Comparison of ENCODE assay signal across 18 cellular contexts in genomic region chr18:55838322-55838721, GRCh38.
DNase-seq lines count a peak whose midpoint lies in the region; ATAC-seq and TF ChIP-seq lines count a peak whose summit lies in the region.
"Had no signal": no experiment of that assay in that cellular context is flagged by ENCODE, and none has a peak within 500 bp of the region (broad histone marks: within the 10 kb centered on the region; RNA-seq: fewer than 3 reads in every experiment).

No MANE protein-coding gene starts in this region.

- ATAC-seq in HG02870 (IDR thresholded peaks at IDR 0.05; ENCODE audit: unreplicated experiment), result peak; percentile 58
- peak; percentile 45 for ATAC-seq in stimulated activated naive B cell treated with anti-CD40 and anti-IgM and Interleukin-4, amounts not matched to agents 10 μg/mL and 1 μg/mL and 100 μg/mL, for 72 hours (replicated peaks)
- no peak for ATAC-seq in omental fat pad (ENCODE audit: low FRiP score)
- ATAC-seq: A549 had no signal

- H3K27ac Mint-ChIP-seq in stimulated activated naive B cell treated with anti-CD40 and anti-IgM and Interleukin-4, amounts not matched to agents 10 μg/mL and 1 μg/mL and 100 μg/mL, for 72 hours, result peak overlapping the region; percentile 28
- H3K27ac Mint-ChIP-seq: CD4-positive, alpha-beta T cell; IgD-negative memory B cell had no signal

- TF ChIP-seq CTCF in omental fat pad (IDR thresholded peaks at IDR 0.05) (no peak), GM13977 (IDR thresholded peaks at IDR 0.05; ENCODE audit: extremely low read depth, insufficient read depth, missing control alignments) (no peak)

- peaks cover 14 to 19% of the 10 kb centered on the region in 2 donors for H3K4me1 Mint-ChIP-seq in stimulated activated naive B cell treated with anti-CD40 and anti-IgM and Interleukin-4, amounts not matched to agents 10 μg/mL and 1 μg/mL and 100 μg/mL, for 72 hours

- DNase-seq in RPMI7951 (ENCODE audit: low read depth), result peak; percentile 72
- peak; percentile 19 for DNase-seq in glomerular visceral epithelial cell (ENCODE audit: extremely low spot score)
- DNase-seq in stimulated activated naive B cell treated with anti-CD40 and anti-IgM and Interleukin-4, amounts not matched to agents 10 μg/mL and 1 μg/mL and 100 μg/mL, for 72 hours, result no peak
- DNase-seq in NCI-H2196 (lab: John Stamatoyannopoulos, UW; ENCODE audit: unreplicated experiment), result no peak
- DNase-seq in omental fat pad (ENCODE audit: low spot score), result no peak
- DNase-seq in GM13977 (ENCODE audit: low spot score), result no peak
- DNase-seq: Caco-2; CD4-positive, alpha-beta T cell; DMS153; Kasumi-1; NCI-H1092 treated with DMSO at 0.1 percent for 48 hours; NCI-H146; NCI-H2081; NK-92 treated with Interleukin-12 subunit alpha and Interleukin-12 subunit beta, amount 100 ng/mL, for 24 hours; SHP77 treated with DMSO at 0.1 percent for 48 hours had no signal

- in situ Hi-C loops in GM13977 (cut with MboI; ENCODE audit: low pct_unique_long_range_greater_than_20kb, low sequenced_read_pairs, unreplicated experiment), result no loop called here

- H3K4me3 Mint-ChIP-seq in stimulated activated naive B cell treated with anti-CD40 and anti-IgM and Interleukin-4, amounts not matched to agents 10 μg/mL and 1 μg/mL and 100 μg/mL, for 72 hours, result no peak overlapping the region
- H3K4me3 Mint-ChIP-seq: CD4-positive, alpha-beta T cell; IgD-negative memory B cell had no signal

- peaks cover 7 to 14% of the 10 kb centered on the region in 2 donors for H3K36me3 Mint-ChIP-seq in stimulated activated naive B cell treated with anti-CD40 and anti-IgM and Interleukin-4, amounts not matched to agents 10 μg/mL and 1 μg/mL and 100 μg/mL, for 72 hours
- H3K36me3 Mint-ChIP-seq: IgD-negative memory B cell had no signal

- H3K9me3 Mint-ChIP-seq in stimulated activated naive B cell treated with anti-CD40 and anti-IgM and Interleukin-4, amounts not matched to agents 10 μg/mL and 1 μg/mL and 100 μg/mL, for 72 hours, result peaks cover 8 to 16% of the 10 kb centered on the region in 2 donors

- H3K27me3 Mint-ChIP-seq in stimulated activated naive B cell treated with anti-CD40 and anti-IgM and Interleukin-4, amounts not matched to agents 10 μg/mL and 1 μg/mL and 100 μg/mL, for 72 hours, result peaks cover 4 to 5% of the 10 kb centered on the region in 2 donors
- H3K27me3 Mint-ChIP-seq: CD4-positive, alpha-beta T cell; IgD-negative memory B cell had no signal

Comparison
In these comparisons a context has a peak if more than half of its experiments do, and no peak if none do; other contexts are left out.
1. DNase-seq: peak in RPMI7951 (single experiment) and glomerular visceral epithelial cell (single experiment); none in stimulated activated naive B cell treated with anti-CD40 and anti-IgM and Interleukin-4, amounts not matched to agents 10 μg/mL and 1 μg/mL and 100 μg/mL, for 72 hours (single experiment), NCI-H2196 (single experiment), omental fat pad (single experiment) and GM13977 (single experiment).